ENCODE assay signal across 2 cellular contexts in the genomic region with DNA sequence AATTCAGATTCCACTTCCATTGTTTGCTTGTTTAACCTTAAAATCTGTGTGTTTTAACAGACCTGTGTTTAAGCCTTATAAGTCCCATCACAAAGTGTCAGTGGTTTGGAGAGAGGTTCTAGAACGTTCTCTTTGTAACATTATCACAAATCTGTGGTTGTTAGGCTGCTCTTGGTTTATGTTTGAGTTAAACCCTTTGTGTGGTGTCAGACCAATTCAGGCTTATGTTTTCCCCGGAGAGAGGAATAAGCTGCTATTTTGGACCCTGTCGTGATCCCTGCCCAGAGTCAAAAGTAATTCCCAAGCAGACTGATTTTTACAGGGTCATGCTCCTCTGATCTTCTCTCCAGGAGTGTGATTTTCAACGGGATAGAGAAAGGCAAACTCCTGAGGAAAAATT.
TF ChIP-seq lines count a peak whose summit lies in the region.

No MANE protein-coding gene starts in this region.

TF ChIP-seq in A549, 52 proteins besides CTCF, POLR2A, EP300 and RAD21:
- TF ChIP-seq RNF2 (IDR thresholded peaks at IDR 0.05; ENCODE audit: borderline replicate concordance, low read depth) (no peak), RARB (CRISPR knock-in tag; IDR thresholded peaks at IDR 0.05) (no peak), CHD2 (IDR thresholded peaks at IDR 0.05; ENCODE audit: low read length, partially characterized antibody) (no peak), NPAS2 (CRISPR knock-in tag; IDR thresholded peaks at IDR 0.05; ENCODE audit: borderline replicate concordance) (no peak), EHF (CRISPR knock-in tag; IDR thresholded peaks at IDR 0.05) (no peak), ESRRA (IDR thresholded peaks at IDR 0.05; ENCODE audit: borderline replicate concordance, low read length) (no peak), HEYL (CRISPR knock-in tag; IDR thresholded peaks at IDR 0.05) (no peak), ZNF302 (CRISPR knock-in tag; IDR thresholded peaks at IDR 0.05) (no peak), CHD4 (IDR thresholded peaks at IDR 0.05; ENCODE audit: borderline replicate concordance) (no peak), EHMT2 (IDR thresholded peaks at IDR 0.05; ENCODE audit: low read depth) (no peak), CEBPB (IDR thresholded peaks at IDR 0.05) (no peak), HOXB13 (CRISPR knock-in tag; IDR thresholded peaks at IDR 0.05; ENCODE audit: low read depth) (no peak), FOSB (CRISPR knock-in tag; IDR thresholded peaks at IDR 0.05) (no peak), CBX2 (IDR thresholded peaks at IDR 0.05; ENCODE audit: borderline replicate concordance, low read depth) (no peak), JUN (IDR thresholded peaks at IDR 0.05) (no peak), JUNB (IDR thresholded peaks at IDR 0.05) (no peak)
- TF ChIP-seq, protein P1, sequence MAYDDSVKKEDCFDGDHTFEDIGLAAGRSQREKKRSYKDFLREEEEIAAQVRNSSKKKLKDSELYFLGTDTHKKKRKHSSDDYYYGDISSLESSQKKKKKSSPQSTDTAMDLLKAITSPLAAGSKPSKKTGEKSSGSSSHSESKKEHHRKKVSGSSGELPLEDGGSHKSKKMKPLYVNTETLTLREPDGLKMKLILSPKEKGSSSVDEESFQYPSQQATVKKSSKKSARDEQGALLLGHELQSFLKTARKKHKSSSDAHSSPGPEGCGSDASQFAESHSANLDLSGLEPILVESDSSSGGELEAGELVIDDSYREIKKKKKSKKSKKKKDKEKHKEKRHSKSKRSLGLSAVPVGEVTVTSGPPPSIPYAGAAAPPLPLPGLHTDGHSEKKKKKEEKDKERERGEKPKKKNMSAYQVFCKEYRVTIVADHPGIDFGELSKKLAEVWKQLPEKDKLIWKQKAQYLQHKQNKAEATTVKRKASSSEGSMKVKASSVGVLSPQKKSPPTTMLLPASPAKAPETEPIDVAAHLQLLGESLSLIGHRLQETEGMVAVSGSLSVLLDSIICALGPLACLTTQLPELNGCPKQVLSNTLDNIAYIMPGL (CRISPR knock-in tag; IDR thresholded peaks at IDR 0.05; ENCODE audit: borderline replicate concordance) = no peak
- TF ChIP-seq, protein P2, sequence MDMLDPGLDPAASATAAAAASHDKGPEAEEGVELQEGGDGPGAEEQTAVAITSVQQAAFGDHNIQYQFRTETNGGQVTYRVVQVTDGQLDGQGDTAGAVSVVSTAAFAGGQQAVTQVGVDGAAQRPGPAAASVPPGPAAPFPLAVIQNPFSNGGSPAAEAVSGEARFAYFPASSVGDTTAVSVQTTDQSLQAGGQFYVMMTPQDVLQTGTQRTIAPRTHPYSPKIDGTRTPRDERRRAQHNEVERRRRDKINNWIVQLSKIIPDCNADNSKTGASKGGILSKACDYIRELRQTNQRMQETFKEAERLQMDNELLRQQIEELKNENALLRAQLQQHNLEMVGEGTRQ (IDR thresholded peaks at IDR 0.05) = no peak
- TF ChIP-seq, protein P3, sequence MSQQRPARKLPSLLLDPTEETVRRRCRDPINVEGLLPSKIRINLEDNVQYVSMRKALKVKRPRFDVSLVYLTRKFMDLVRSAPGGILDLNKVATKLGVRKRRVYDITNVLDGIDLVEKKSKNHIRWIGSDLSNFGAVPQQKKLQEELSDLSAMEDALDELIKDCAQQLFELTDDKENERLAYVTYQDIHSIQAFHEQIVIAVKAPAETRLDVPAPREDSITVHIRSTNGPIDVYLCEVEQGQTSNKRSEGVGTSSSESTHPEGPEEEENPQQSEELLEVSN (IDR thresholded peaks at IDR 0.05; ENCODE audit: borderline replicate concordance, low read depth) = no peak

TF ChIP-seq in H1, 55 proteins besides CTCF, POLR2A, EP300 and RAD21:
- TF ChIP-seq TCF12 (IDR thresholded peaks at IDR 0.05; ENCODE audit: low read depth, low read length) (no peak), YY1 (IDR thresholded peaks at IDR 0.05; ENCODE audit: low read depth, low read length) (no peak), SIX5 (IDR thresholded peaks at IDR 0.05; ENCODE audit: low read depth, low read length) (no peak), BACH1 (IDR thresholded peaks at IDR 0.05; ENCODE audit: low read length) (no peak), EGR1 (IDR thresholded peaks at IDR 0.05; ENCODE audit: borderline replicate concordance, low read depth, low read length) (no peak), CBX8 (IDR thresholded peaks at IDR 0.05; ENCODE audit: borderline replicate concordance, low read depth, low read length) (no peak), RBBP5 (IDR thresholded peaks at IDR 0.05; ENCODE audit: borderline replicate concordance, low read depth, low read length) (no peak), GABPA (IDR thresholded peaks at IDR 0.05; ENCODE audit: borderline replicate concordance, insufficient read depth, low read length) (no peak), POLR2AphosphoS5 (IDR thresholded peaks at IDR 0.05; ENCODE audit: low read depth, low read length) (no peak), PHF8 (conservative IDR thresholded peaks at IDR 0.05; ENCODE audit: low read depth, low read length) (no peak), SUZ12 (IDR thresholded peaks at IDR 0.05; ENCODE audit: low read length) (no peak), CBX5 (IDR thresholded peaks at IDR 0.05; ENCODE audit: low read depth, low read length) (no peak), ASH2L (IDR thresholded peaks at IDR 0.05; ENCODE audit: low read length) (no peak)
- TF ChIP-seq, protein P4, sequence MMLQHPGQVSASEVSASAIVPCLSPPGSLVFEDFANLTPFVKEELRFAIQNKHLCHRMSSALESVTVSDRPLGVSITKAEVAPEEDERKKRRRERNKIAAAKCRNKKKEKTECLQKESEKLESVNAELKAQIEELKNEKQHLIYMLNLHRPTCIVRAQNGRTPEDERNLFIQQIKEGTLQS (IDR thresholded peaks at IDR 0.05; ENCODE audit: insufficient read depth, low read depth, low read length) = no peak
